ENCODE assay signal across 1 cellular context in genomic region chr3:190695225-190695624, GRCh38.
TF ChIP-seq lines count a peak whose summit lies in the region.

No MANE protein-coding gene starts in this region.

TF ChIP-seq in HepG2, 621 proteins besides CTCF, POLR2A, EP300 and RAD21 (continued from another document):
- TF ChIP-seq PATZ1 (CRISPR knock-in tag; IDR thresholded peaks at IDR 0.05) (no peak), NFAT5 (CRISPR knock-in tag; IDR thresholded peaks at IDR 0.05) (no peak), ZNF432 (CRISPR knock-in tag; IDR thresholded peaks at IDR 0.05; ENCODE audit: borderline replicate concordance) (no peak), DBP (CRISPR knock-in tag; IDR thresholded peaks at IDR 0.05; ENCODE audit: not compliant biosample characterization) (no peak), ZNF263 (CRISPR knock-in tag; IDR thresholded peaks at IDR 0.05) (no peak), NFKB2 (CRISPR knock-in tag; IDR thresholded peaks at IDR 0.05; ENCODE audit: borderline replicate concordance) (no peak), ZNF629 (CRISPR knock-in tag; conservative IDR thresholded peaks at IDR 0.05) (no peak)
